9 cellular contexts compared by ENCODE assay signal in genomic region chr22:35437038-35437437, GRCh38. TPM values are rescaled to one million over a fixed set of nuclear protein-coding genes. Genes with fewer than 3 reads are reported as not detected.
DNase-seq lines count a peak whose midpoint lies in the region; ATAC-seq and TF ChIP-seq lines count a peak whose summit lies in the region.
"Had no signal": no experiment of that assay in that cellular context is flagged by ENCODE, and none has a peak within 500 bp of the region (broad histone marks: within the 10 kb centered on the region; RNA-seq: fewer than 3 reads in every experiment).

No MANE protein-coding gene starts in this region.

- H3K4me1 ChIP-seq in foreskin keratinocyte: no peaks in the 10 kb centered on the region

- no peak overlapping the region for H3K27ac ChIP-seq in foreskin keratinocyte

- no peak for TF ChIP-seq POLR2A in NB4 (IDR thresholded peaks at IDR 0.05; ENCODE audit: extremely low read depth, insufficient read length)

- TF ChIP-seq CTCF in NB4 (IDR thresholded peaks at IDR 0.05; ENCODE audit: low read depth, low read length): no peak
- no peak for TF ChIP-seq CTCF in foreskin keratinocyte (conservative IDR thresholded peaks at IDR 0.05)
- no peak for TF ChIP-seq CTCF in foreskin fibroblast (IDR thresholded peaks at IDR 0.05; ENCODE audit: low read depth, low read length)

- DNase-seq in COLO668 (lab: John Stamatoyannopoulos, UW; ENCODE audit: unreplicated experiment) (peak; percentile 43), Daoy (ENCODE audit: low read depth) (peak; percentile 27), NB4 (ENCODE audit: low read depth) (peak; percentile 37), foreskin keratinocyte (no peak), foreskin fibroblast (no peak), mesenteric fat pad (ENCODE audit: low spot score) (no peak), NCI-H2171 (lab: John Stamatoyannopoulos, UW) (no peak)
- DNase-seq: effector memory CD8-positive, alpha-beta T cell; nephron progenitor cell had no signal

- ATAC-seq in foreskin keratinocyte: peak; percentile 25
- ATAC-seq: effector memory CD8-positive, alpha-beta T cell had no signal

- H3K4me3 ChIP-seq in NB4 (ENCODE audit: low read depth, low read length) (no peak overlapping the region), foreskin fibroblast (ENCODE audit: low read depth in 1 of 2, low read length in 2 of 2) (no peak overlapping the region)

- H3K27me3 ChIP-seq in foreskin keratinocyte: no peaks in the 10 kb centered on the region

RNA-seq across cellular contexts. Expression of gene MCM5, which starts 37.1 kb away (rescaled TPM):
- 145 and 179 TPM in 2 replicates for total RNA-seq in Daoy (2014; rRNA removed; shearing (Covaris generic))
- total RNA-seq in foreskin keratinocyte (91.0 and 94.1 TPM in 2 replicates), mesenteric fat pad (12.4 TPM)
- 106 and 111 TPM in 2 replicates for polyA plus RNA-seq in foreskin keratinocyte

RNA-seq across cellular contexts. Expression of gene HMOX1, which starts 56.1 kb away (rescaled TPM):
- total RNA-seq in Daoy (2014; rRNA removed; shearing (Covaris generic)): 6.3 and 9.7 TPM in 2 replicates
- 1.2 and 3.1 TPM in 2 replicates for total RNA-seq in foreskin keratinocyte
- 1.7 and 3.8 TPM in 2 replicates for polyA plus RNA-seq in foreskin keratinocyte
- total RNA-seq in mesenteric fat pad: 87.0 TPM

Comparison
In these comparisons a context has a peak if more than half of its experiments do, and no peak if none do; other contexts are left out.
1. DNase-seq: peak in COLO668 (single experiment), Daoy (single experiment) and NB4 (single experiment); none in foreskin keratinocyte (0 of 2), foreskin fibroblast (0 of 2), mesenteric fat pad (single experiment) and NCI-H2171 (single experiment).